ENCODE assay signal across 10 cellular contexts in genomic region chr2:159714586-159714930, GRCh38. TPM values are rescaled to one million over a fixed set of nuclear protein-coding genes. Genes with fewer than 3 reads are reported as not detected.
DNase-seq lines count a peak whose midpoint lies in the region; ATAC-seq and TF ChIP-seq lines count a peak whose summit lies in the region.
"Had no signal": no experiment of that assay in that cellular context is flagged by ENCODE, and none has a peak within 500 bp of the region (broad histone marks: within the 10 kb centered on the region; RNA-seq: fewer than 3 reads in every experiment).

No MANE protein-coding gene starts in this region.

- H3K27ac Mint-ChIP-seq in activated naive CD4-positive, alpha-beta T cell treated with anti-CD3 and anti-CD28 coated beads, Interleukin-2, amount 50 U/mL, for 24 hours = peak overlapping the region; percentile 35

- peak overlapping the region; percentile 99 for H3K4me3 Mint-ChIP-seq in activated naive CD4-positive, alpha-beta T cell treated with anti-CD3 and anti-CD28 coated beads, Interleukin-2, amount 50 U/mL, for 24 hours

- H3K9me3 ChIP-seq in stomach smooth muscle (ENCODE audit: control insufficient read depth in 2 of 2, low read length in 2 of 2) = no peaks in the 10 kb centered on the region
- H3K9me3 ChIP-seq: Peyer's patch had no signal

- H3K27ac ChIP-seq in stomach smooth muscle (ENCODE audit: low read length) = no peak overlapping the region
- H3K27ac ChIP-seq: Peyer's patch had no signal

- H3K27me3 Mint-ChIP-seq in activated naive CD4-positive, alpha-beta T cell treated with anti-CD3 and anti-CD28 coated beads, Interleukin-2, amount 50 U/mL, for 24 hours = no peaks in the 10 kb centered on the region

- peaks cover 0 to 4% of the 10 kb centered on the region in 2 donors for H3K36me3 ChIP-seq in stomach smooth muscle (ENCODE audit: control insufficient read depth in 2 of 2, insufficient read depth in 2 of 2, low read length in 2 of 2)

- H3K9ac ChIP-seq in stomach smooth muscle (ENCODE audit: low read length in 2 of 2) = no peak overlapping the region

- ATAC-seq in HG03039 (IDR thresholded peaks at IDR 0.05; ENCODE audit: unreplicated experiment) = no peak
- ATAC-seq: left lobe of liver had no signal

- H3K4me3 ChIP-seq in WI38 (ENCODE audit: low read depth, low read length) = peak overlapping the region; percentile 92
- peak overlapping the region; percentile 47 for H3K4me3 ChIP-seq in fibroblast of the aortic adventitia (ENCODE audit: low read depth, low read length)
- peak overlapping the region; percentile 27 to 98 for H3K4me3 ChIP-seq in stomach smooth muscle (ENCODE audit: low read length in 2 of 2)

- no peak for TF ChIP-seq CTCF in WI38 (IDR thresholded peaks at IDR 0.05; ENCODE audit: low read depth, low read length)
- no peak for TF ChIP-seq CTCF in fibroblast of the aortic adventitia (IDR thresholded peaks at IDR 0.05; ENCODE audit: insufficient read depth, low read length)

- no peaks in the 10 kb centered on the region for H3K27me3 ChIP-seq in stomach smooth muscle (ENCODE audit: control insufficient read depth in 1 of 2, insufficient read depth in 2 of 2, low read length in 2 of 2)
- H3K27me3 ChIP-seq: Peyer's patch had no signal

- peaks cover 28% of the 10 kb centered on the region for H3K4me1 ChIP-seq in stomach smooth muscle (ENCODE audit: control insufficient read depth, insufficient read depth, low read length)

- DNase-seq in activated naive CD4-positive, alpha-beta T cell (lab: John Stamatoyannopoulos, UW) = no peak
- DNase-seq in fibroblast of the aortic adventitia (ENCODE audit: low read depth) = no peak
- DNase-seq in AG08395 (ENCODE audit: low spot score) = no peak
- DNase-seq in NOMO-1 (lab: John Stamatoyannopoulos, UW; ENCODE audit: unreplicated experiment in 2 of 2) = no peak
- DNase-seq: Peyer's patch had no signal

- H3K9me3 Mint-ChIP-seq in activated naive CD4-positive, alpha-beta T cell treated with anti-CD3 and anti-CD28 coated beads, Interleukin-2, amount 50 U/mL, for 24 hours = no peaks in the 10 kb centered on the region

- peaks cover 20% of the 10 kb centered on the region for H3K36me3 Mint-ChIP-seq in activated naive CD4-positive, alpha-beta T cell treated with anti-CD3 and anti-CD28 coated beads, Interleukin-2, amount 50 U/mL, for 24 hours

- peaks cover 77% of the 10 kb centered on the region for H3K4me1 Mint-ChIP-seq in activated naive CD4-positive, alpha-beta T cell treated with anti-CD3 and anti-CD28 coated beads, Interleukin-2, amount 50 U/mL, for 24 hours

RNA-seq across cellular contexts. Expression of gene MARCHF7, which starts 2.3 kb away (rescaled TPM):
- total RNA-seq in fibroblast of the aortic adventitia (ENCODE audit: low replicate concordance) = 24.2 and 191 TPM in 2 replicates
